ENCODE assay signal across 8 cellular contexts in the genomic region with DNA sequence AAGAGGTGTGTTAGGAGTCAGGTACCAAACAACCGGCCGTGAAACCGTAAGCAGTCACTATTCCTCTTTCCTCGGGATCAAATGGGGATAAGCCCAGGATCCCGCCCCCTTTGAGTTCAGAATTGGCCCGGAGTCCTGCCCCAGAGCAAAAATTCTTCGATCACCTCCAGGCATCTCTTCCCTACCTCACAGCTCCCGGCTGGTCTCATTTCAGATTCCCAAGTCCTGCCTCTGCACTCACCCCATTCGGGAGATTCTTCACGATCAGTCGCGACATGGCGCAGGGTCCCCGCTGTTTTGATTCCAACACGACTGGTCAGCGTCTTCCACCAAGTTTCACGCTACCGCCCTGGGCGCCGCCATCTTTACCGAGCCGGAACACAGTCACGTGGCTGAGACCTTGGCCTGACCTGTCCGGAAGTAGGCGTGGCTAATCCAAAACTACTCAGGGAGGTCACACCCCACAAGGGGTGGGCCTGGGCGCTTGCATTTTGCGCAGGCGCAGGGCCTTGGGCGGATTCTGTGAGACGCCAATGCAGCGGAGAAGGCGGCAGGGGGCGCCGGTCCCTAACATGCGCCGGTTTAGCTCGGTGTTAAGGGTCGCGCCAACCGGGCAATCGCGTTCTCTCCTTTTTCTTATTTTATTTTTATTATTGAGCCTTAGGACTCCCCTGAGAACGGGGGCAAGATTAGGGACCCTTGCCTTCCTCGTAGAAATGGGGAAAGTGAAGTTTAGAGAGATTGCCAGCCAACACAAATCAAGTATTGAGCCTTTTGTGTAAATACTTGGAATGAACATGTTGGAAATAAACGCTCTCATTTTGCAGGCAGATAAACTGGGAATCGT. TPM values are rescaled to one million over a fixed set of nuclear protein-coding genes. Genes with fewer than 3 reads are reported as not detected.
DNase-seq lines count a peak whose midpoint lies in the region; ATAC-seq, FAIRE-seq and TF ChIP-seq lines count a peak whose summit lies in the region.

TSS of gene RBM19 (minus strand) at position 375 of the 847 bp plus-strand sequence. CDS start at position 277, 98 bp downstream.

- intact Hi-C loops in kidney (cut with DNase I): no loop called here

- peak; percentile 96 for FAIRE-seq in kidney (lab: Jason Lieb, UNC)

- H3K27me3 Mint-ChIP-seq in chondrocyte (ENCODE audit: low read depth): peaks cover 23% of the 10 kb centered on the region

- H3K36me3 ChIP-seq in BJ (ENCODE audit: control insufficient read depth, insufficient read depth, low read length) (peaks cover 5% of the 10 kb centered on the region), kidney (ENCODE audit: control insufficient read depth in 1 of 2, insufficient read depth in 2 of 2, low read length in 2 of 2) (peaks cover 11 to 13% of the 10 kb centered on the region in 2 donors)

- peaks cover 29% of the 10 kb centered on the region for H3K4me1 Mint-ChIP-seq in chondrocyte (ENCODE audit: low read depth)

- H3K9me3 ChIP-seq in kidney (ENCODE audit: control insufficient read depth in 1 of 2, low read length in 2 of 2): no peaks in the 10 kb centered on the region

- CTCF ChIA-PET in BJ (lab: Yijun Ruan, JAX): interaction anchor here (0.5 to 2.5 kb wide), 21 partner anchors 9 to 1981 kb away, joined by 3 to 19 read pairs (median 4); partner anchors contain the start of gene TBX5

- peak within 1 kb of the TSS; percentile 98 for H3K27ac Mint-ChIP-seq in chondrocyte (ENCODE audit: unreplicated experiment)

- peaks cover 9% of the 10 kb centered on the region for H3K36me3 Mint-ChIP-seq in chondrocyte (ENCODE audit: low read depth)

- peak; percentile 78 for DNase-seq in BJ (ENCODE audit: low read depth)
- peak; percentile 96 for DNase-seq in GM19238 (ENCODE audit: insufficient read length, low spot score)
- peak; percentile 98 for DNase-seq in NCI-H510A treated with DMSO at 0.1 percent for 48 hours (lab: John Stamatoyannopoulos, UW)
- DNase-seq in activated CD4-positive, alpha-beta T cell treated with anti-CD3 and anti-CD28 coated beads for 24 hours (ENCODE audit: low read depth in 2 of 2): peak; percentile 93 to 95
- DNase-seq in chondrocyte (ENCODE audit: low spot score): peak; percentile 96
- peak; percentile 98 for DNase-seq in kidney
- DNase-seq in stimulated activated CD4-positive, alpha-beta T cell treated with anti-CD3 and anti-CD28 coated beads, Interleukin-15, amount 100 ng/mL, for 24 hours: peak; percentile 97

- peak within 1 kb of the TSS; percentile 62 to 93 for H3K9ac ChIP-seq in kidney (ENCODE audit: low read length in 2 of 2)

- POLR2A ChIA-PET in BJ (lab: Charles Lee): interaction anchor here (0.6 kb wide), 1 partner anchor 743 kb away, joined by 3 read pairs; no protein-coding TSS in a partner anchor

- no peak within 1 kb of the TSS for H3K27ac ChIP-seq in kidney (ENCODE audit: low read depth in 2 of 2, low read length in 2 of 2)

- H3K27me3 ChIP-seq in BJ (ENCODE audit: control insufficient read depth, insufficient read depth, low read length): peaks cover 5% of the 10 kb centered on the region

- H3K4me3 ChIP-seq in BJ (ENCODE audit: low read depth, low read length): peak within 1 kb of the TSS; percentile 66
- H3K4me3 ChIP-seq in kidney (ENCODE audit: low read length in 2 of 2): peak within 1 kb of the TSS; percentile 94 to 98

- peak; percentile 93 for ATAC-seq in HG03442 (IDR thresholded peaks at IDR 0.05; ENCODE audit: unreplicated experiment)

- H3K4me1 ChIP-seq in kidney (ENCODE audit: control insufficient read depth in 1 of 2, insufficient read depth in 1 of 2, low read depth in 1 of 2, low read length in 2 of 2): peaks cover 5 to 13% of the 10 kb centered on the region in 2 donors

- TF ChIP-seq CTCF in BJ (IDR thresholded peaks at IDR 0.05; ENCODE audit: insufficient read depth, low read depth, low read length) (peak; percentile 99), chondrocyte (IDR thresholded peaks at IDR 0.05) (peak; percentile 99), kidney (IDR thresholded peaks at IDR 0.05; ENCODE audit: borderline replicate concordance, extremely low read depth, insufficient read depth) (peak; percentile 86)

- H3K9me3 Mint-ChIP-seq in chondrocyte (ENCODE audit: low read depth): no peaks in the 10 kb centered on the region

- peak within 1 kb of the TSS; percentile 100 for H3K4me3 Mint-ChIP-seq in chondrocyte (ENCODE audit: unreplicated experiment)

RNA-seq across cellular contexts. Expression of gene RBM19, which starts in this region (rescaled TPM):
- polyA plus RNA-seq in BJ (2011; rRNA removed): 12.7 and 15.5 TPM in 2 replicates
- 14.5 and 15.7 TPM in 2 replicates for polyA minus RNA-seq in BJ (2011; rRNA and poly(A)+ RNA removed)
- total RNA-seq in chondrocyte: 16.2 to 20.2 TPM (median 18.6 TPM) in 3 replicates
- 34.7 TPM for total RNA-seq in kidney
- 12.3 TPM for polyA plus RNA-seq in kidney (ENCODE audit: insufficient read depth, low read depth, low replicate concordance)
